In genomic region chr1:76724816-76725215, GRCh38 we compare ENCODE assay signal across 8 cellular contexts.
"Had no signal": no experiment of that assay in that cellular context is flagged by ENCODE, and none has a peak within 500 bp of the region (broad histone marks: within the 10 kb centered on the region; RNA-seq: fewer than 3 reads in every experiment).

No MANE protein-coding gene starts in this region.

- H3K27ac ChIP-seq: GM23248 had no signal

- H3K36me3 ChIP-seq: HAP-1 had no signal

- H3K4me2 ChIP-seq: GM23338 had no signal

- H3K4me3 ChIP-seq: GM23248, GM23338, HAP-1 had no signal

- H3K9ac ChIP-seq: GM23248 had no signal

- H3K9me3 ChIP-seq: HAP-1 had no signal

- DNase-seq: GM23248, GOT3, H7, H9, HCEC 1CT, HFFc6 had no signal

- H2AFZ ChIP-seq: GM23248 had no signal
